ENCODE assay signal across 11 cellular contexts in genomic region chr1:77540501-77541161, GRCh38.
A peak's percentile ranks its signal among the peaks of the same experiment; 100 is the strongest.
DNase-seq lines count a peak whose midpoint lies in the region; ATAC-seq and TF ChIP-seq lines count a peak whose summit lies in the region.
"Had no signal": no experiment of that assay in that cellular context is flagged by ENCODE, and none has a peak within 500 bp of the region (broad histone marks: within the 10 kb centered on the region; RNA-seq: fewer than 3 reads in every experiment).

No MANE protein-coding gene starts in this region.

- no peak for TF ChIP-seq EP300 in suprapubic skin (IDR thresholded peaks at IDR 0.05)

- no peak for TF ChIP-seq CTCF in GM12865 (IDR thresholded peaks at IDR 0.05; ENCODE audit: insufficient read depth, low read depth, low read length, missing control alignments)
- TF ChIP-seq CTCF in Panc1 (IDR thresholded peaks at IDR 0.05): no peak
- no peak for TF ChIP-seq CTCF in suprapubic skin (IDR thresholded peaks at IDR 0.05)
- TF ChIP-seq CTCF in GM13976 (IDR thresholded peaks at IDR 0.05; ENCODE audit: borderline replicate concordance, control extremely low read depth, extremely low read depth, insufficient read depth, missing control alignments): no peak

- TF ChIP-seq POLR2A in suprapubic skin (IDR thresholded peaks at IDR 0.05): no peak

- 85% methylated on average over 6 of the region's 6 CpGs for WGBS in suprapubic skin

- H3K9me3 ChIP-seq in Panc1 (ENCODE audit: control insufficient read depth, insufficient read depth, low read depth, low read length): no peaks in the 10 kb centered on the region
- no peaks in the 10 kb centered on the region for H3K9me3 ChIP-seq in suprapubic skin

- H3K27me3 ChIP-seq in Panc1 (ENCODE audit: control insufficient read depth, insufficient read depth, low read length): no peaks in the 10 kb centered on the region
- no peaks in the 10 kb centered on the region for H3K27me3 ChIP-seq in suprapubic skin

- H3K4me3 ChIP-seq in GM12865 (ENCODE audit: low read depth, low read length) (no peak overlapping the region), Panc1 (ENCODE audit: low read depth in 2 of 2, low read length in 2 of 2) (no peak overlapping the region), suprapubic skin (no peak overlapping the region)
- H3K4me3 ChIP-seq: skin epidermis had no signal

- no TSS peak for BruUV-seq in Panc1 (replicated peaks; lab: Mats Ljungman, UMichigan)

- POLR2A ChIA-PET in Panc1 (lab: Charles Lee): no interaction called here

- H3K27ac ChIP-seq in Panc1 (ENCODE audit: low read length) (peak overlapping the region; percentile 77), suprapubic skin (no peak overlapping the region)

- DNase-seq in GM12865 (ENCODE audit: low read depth): peak; percentile 50
- no peak for DNase-seq in Panc1 (ENCODE audit: low read depth, low spot score)
- peak; percentile 79 for DNase-seq in kidney glomerular epithelial cell (lab: John Stamatoyannopoulos, UW)
- no peak for DNase-seq in suprapubic skin (ENCODE audit: low spot score in 2 of 2)
- DNase-seq in KG1 (lab: John Stamatoyannopoulos, UW): no peak
- no peak for DNase-seq in GM13976 (ENCODE audit: low spot score)
- no peak for DNase-seq in DMS79 treated with DMSO at 0.1 percent for 48 hours (lab: John Stamatoyannopoulos, UW)
- DNase-seq: aorta had no signal

- intact Hi-C loops in Panc1 (cut with micrococcal nuclease; ENCODE audit: unreplicated experiment): no loop called here

- H3K36me3 ChIP-seq in Panc1 (ENCODE audit: control insufficient read depth, insufficient read depth, low read length) (no peaks in the 10 kb centered on the region), suprapubic skin (no peaks in the 10 kb centered on the region)

- CTCF ChIA-PET in Panc1 (lab: Charles Lee): no interaction called here

- H3K4me1 ChIP-seq in Panc1 (ENCODE audit: control insufficient read depth, insufficient read depth, low read length): peaks cover 43% of the 10 kb centered on the region
- peaks cover 8% of the 10 kb centered on the region for H3K4me1 ChIP-seq in suprapubic skin

- peak; percentile 51 for ATAC-seq in HG02870 (IDR thresholded peaks at IDR 0.05; ENCODE audit: unreplicated experiment)
- no peak for ATAC-seq in Panc1
- ATAC-seq: activated CD4-positive, CD25-positive, alpha-beta regulatory T cell treated with anti-CD3 and anti-CD28 coated beads, Interleukin-2, amount 50 U/mL, for 24 hours had no signal

- in situ Hi-C loops in Panc1 (cut with HindIII; ENCODE audit: low pct_unique_long_range_greater_than_20kb, low sequenced_read_pairs) (no loop called here), GM13976 (cut with MboI; ENCODE audit: low sequenced_read_pairs, unreplicated experiment) (loop anchor here (25.0 kb wide), 1 partner anchor 572 kb away; no protein-coding TSS in a partner anchor)

Comparison
In these comparisons a context has a peak if more than half of its experiments do, and no peak if none do; other contexts are left out.
1. DNase-seq: peak in GM12865 (single experiment) and kidney glomerular epithelial cell (single experiment); none in Panc1 (single experiment), suprapubic skin (0 of 2), KG1 (single experiment), GM13976 (single experiment) and DMS79 treated with DMSO at 0.1 percent for 48 hours (single experiment).